ENCODE assay signal across 15 cellular contexts in genomic region chr9:81822967-81823366, GRCh38.
DNase-seq lines count a peak whose midpoint lies in the region; ATAC-seq and TF ChIP-seq lines count a peak whose summit lies in the region.
"Had no signal": no experiment of that assay in that cellular context is flagged by ENCODE, and none has a peak within 500 bp of the region (broad histone marks: within the 10 kb centered on the region; RNA-seq: fewer than 3 reads in every experiment).

No MANE protein-coding gene starts in this region.

- no peak for ATAC-seq in GM18520 (IDR thresholded peaks at IDR 0.05; ENCODE audit: unreplicated experiment)
- ATAC-seq in HG03108 (IDR thresholded peaks at IDR 0.05; ENCODE audit: unreplicated experiment), result no peak
- ATAC-seq: GM12878 had no signal

- no peaks in the 10 kb centered on the region for H3K9me3 ChIP-seq in HAP-1

- H3K27me3 Mint-ChIP-seq in brain, result peaks cover 6% of the 10 kb centered on the region
- H3K27me3 Mint-ChIP-seq in nephron (ENCODE audit: low read depth), result peaks cover 9% of the 10 kb centered on the region

- H3K4me3 Mint-ChIP-seq in brain (peak overlapping the region; percentile 15 to 66 (median 25)), nephron (no peak overlapping the region)

- H3K27me3 ChIP-seq in HAP-1 (ENCODE audit: low read depth), result no peaks in the 10 kb centered on the region

- no peaks in the 10 kb centered on the region for H3K4me1 ChIP-seq in HAP-1

- H3K4me1 Mint-ChIP-seq in brain, result peaks cover 96% of the 10 kb centered on the region
- H3K4me1 Mint-ChIP-seq in nephron, result peaks cover 47% of the 10 kb centered on the region

- no peak for TF ChIP-seq CTCF in brain (conservative IDR thresholded peaks at IDR 0.05)
- no peak for TF ChIP-seq CTCF in nephron (IDR thresholded peaks at IDR 0.05; ENCODE audit: unreplicated experiment in 3 of 3)

- peak; percentile 13 to 27 for DNase-seq in HAP-1 (ENCODE audit: low spot score in 2 of 2)
- DNase-seq in NCI-H69 (lab: John Stamatoyannopoulos, UW), result peak; percentile 88
- no peak for DNase-seq in HUDEP-2 (lab: John Stamatoyannopoulos, UW; ENCODE audit: unreplicated experiment in 76 of 76)
- DNase-seq in occipital lobe (lab: John Stamatoyannopoulos, UW), result no peak
- DNase-seq: AML-193, DMS53, GOT3, KG1, NCI-H1930, SHP77 had no signal

- no peaks in the 10 kb centered on the region for H3K36me3 ChIP-seq in HAP-1 (replicated peaks)

- no peaks in the 10 kb centered on the region for H3K36me3 Mint-ChIP-seq in brain
- H3K36me3 Mint-ChIP-seq in nephron (ENCODE audit: low read depth), result no peaks in the 10 kb centered on the region

- H3K9me3 Mint-ChIP-seq in brain (peaks cover 0 to 5% (median 0%) of the 10 kb centered on the region in 5 experiments), nephron (no peaks in the 10 kb centered on the region)

- peak overlapping the region in 4 of 5 experiments; percentile 14 to 88 (median 78) for H3K27ac Mint-ChIP-seq in brain
- peak overlapping the region in 2 of 3 experiments; percentile 5 to 74 for H3K27ac Mint-ChIP-seq in nephron

- no peak overlapping the region for H3K4me3 ChIP-seq in HAP-1
- H3K4me3 ChIP-seq: GM12878 had no signal

- in situ Hi-C loops in HAP-1 (cut with MboI; ENCODE audit: low sequenced_read_pairs), result no loop called here

Comparison
In these comparisons a context has a peak if more than half of its experiments do, and no peak if none do; other contexts are left out.
1. DNase-seq: peak in HAP-1 (2 of 2) and NCI-H69 (single experiment); none in HUDEP-2 (0 of 76) and occipital lobe (single experiment).
2. H3K4me3 Mint-ChIP-seq: peak in brain (5 of 5); none in nephron (0 of 3).